ENCODE assay signal across 1 cellular context in the genomic region with DNA sequence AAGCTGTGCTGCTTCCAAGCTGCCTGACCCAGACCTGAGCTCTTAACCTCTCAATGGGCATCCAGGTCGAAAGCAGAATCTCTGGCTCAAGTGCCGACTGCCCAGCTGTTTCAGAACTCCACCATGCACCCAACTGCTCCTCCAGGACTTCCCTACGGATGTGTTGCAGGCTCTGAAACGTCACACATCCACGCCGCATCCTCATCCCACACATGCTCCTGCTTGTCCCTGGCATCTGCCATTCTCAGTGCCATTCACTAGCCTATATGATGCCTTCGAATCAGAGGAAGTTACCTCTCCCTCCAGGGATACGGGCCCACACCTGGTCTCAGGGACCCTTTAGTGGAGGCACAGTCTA.
TF ChIP-seq lines count a peak whose summit lies in the region.

No MANE protein-coding gene starts in this region.

TF ChIP-seq in HCT116, 20 proteins besides CTCF, POLR2A, EP300 and RAD21:
- no peak for TF ChIP-seq EZH2phosphoT487 (IDR thresholded peaks at IDR 0.05; ENCODE audit: borderline replicate concordance)
- TF ChIP-seq, protein P1, sequence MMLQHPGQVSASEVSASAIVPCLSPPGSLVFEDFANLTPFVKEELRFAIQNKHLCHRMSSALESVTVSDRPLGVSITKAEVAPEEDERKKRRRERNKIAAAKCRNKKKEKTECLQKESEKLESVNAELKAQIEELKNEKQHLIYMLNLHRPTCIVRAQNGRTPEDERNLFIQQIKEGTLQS (IDR thresholded peaks at IDR 0.05) = no peak
- no peak for TF ChIP-seq ELF1 (IDR thresholded peaks at IDR 0.05; ENCODE audit: borderline replicate concordance, low read depth)
- TF ChIP-seq CBX3 (IDR thresholded peaks at IDR 0.05; ENCODE audit: low read depth) = no peak
- TF ChIP-seq SP1 (IDR thresholded peaks at IDR 0.05; ENCODE audit: low read depth) = no peak
- no peak for TF ChIP-seq JUND (IDR thresholded peaks at IDR 0.05)
- TF ChIP-seq ZNF274 (IDR thresholded peaks at IDR 0.05; ENCODE audit: low read depth, low read length) = no peak
- no peak for TF ChIP-seq YY1 (IDR thresholded peaks at IDR 0.05; ENCODE audit: extremely low read depth, insufficient replicate concordance, low read depth, low read length)
- no peak for TF ChIP-seq TCF7L2 (IDR thresholded peaks at IDR 0.05; ENCODE audit: borderline replicate concordance, extremely low read depth, insufficient read depth, insufficient read length)
- TF ChIP-seq, protein P2, sequence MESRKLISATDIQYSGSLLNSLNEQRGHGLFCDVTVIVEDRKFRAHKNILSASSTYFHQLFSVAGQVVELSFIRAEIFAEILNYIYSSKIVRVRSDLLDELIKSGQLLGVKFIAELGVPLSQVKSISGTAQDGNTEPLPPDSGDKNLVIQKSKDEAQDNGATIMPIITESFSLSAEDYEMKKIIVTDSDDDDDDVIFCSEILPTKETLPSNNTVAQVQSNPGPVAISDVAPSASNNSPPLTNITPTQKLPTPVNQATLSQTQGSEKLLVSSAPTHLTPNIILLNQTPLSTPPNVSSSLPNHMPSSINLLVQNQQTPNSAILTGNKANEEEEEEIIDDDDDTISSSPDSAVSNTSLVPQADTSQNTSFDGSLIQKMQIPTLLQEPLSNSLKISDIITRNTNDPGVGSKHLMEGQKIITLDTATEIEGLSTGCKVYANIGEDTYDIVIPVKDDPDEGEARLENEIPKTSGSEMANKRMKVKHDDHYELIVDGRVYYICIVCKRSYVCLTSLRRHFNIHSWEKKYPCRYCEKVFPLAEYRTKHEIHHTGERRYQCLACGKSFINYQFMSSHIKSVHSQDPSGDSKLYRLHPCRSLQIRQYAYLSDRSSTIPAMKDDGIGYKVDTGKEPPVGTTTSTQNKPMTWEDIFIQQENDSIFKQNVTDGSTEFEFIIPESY (IDR thresholded peaks at IDR 0.05; ENCODE audit: extremely low read depth, insufficient replicate concordance, low read length) = no peak
- TF ChIP-seq POLR2AphosphoS5 (IDR thresholded peaks at IDR 0.05; ENCODE audit: low read depth, low read length) = no peak
- no peak for TF ChIP-seq EZH2 (IDR thresholded peaks at IDR 0.05)
- TF ChIP-seq EGR1 (IDR thresholded peaks at IDR 0.05; ENCODE audit: low read depth) = no peak
- TF ChIP-seq FOSL1 (IDR thresholded peaks at IDR 0.05; ENCODE audit: low read depth) = no peak
- TF ChIP-seq, protein P3, sequence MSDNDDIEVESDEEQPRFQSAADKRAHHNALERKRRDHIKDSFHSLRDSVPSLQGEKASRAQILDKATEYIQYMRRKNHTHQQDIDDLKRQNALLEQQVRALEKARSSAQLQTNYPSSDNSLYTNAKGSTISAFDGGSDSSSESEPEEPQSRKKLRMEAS (IDR thresholded peaks at IDR 0.05) = no peak
